8 cellular contexts compared by ENCODE assay signal in the genomic region with DNA sequence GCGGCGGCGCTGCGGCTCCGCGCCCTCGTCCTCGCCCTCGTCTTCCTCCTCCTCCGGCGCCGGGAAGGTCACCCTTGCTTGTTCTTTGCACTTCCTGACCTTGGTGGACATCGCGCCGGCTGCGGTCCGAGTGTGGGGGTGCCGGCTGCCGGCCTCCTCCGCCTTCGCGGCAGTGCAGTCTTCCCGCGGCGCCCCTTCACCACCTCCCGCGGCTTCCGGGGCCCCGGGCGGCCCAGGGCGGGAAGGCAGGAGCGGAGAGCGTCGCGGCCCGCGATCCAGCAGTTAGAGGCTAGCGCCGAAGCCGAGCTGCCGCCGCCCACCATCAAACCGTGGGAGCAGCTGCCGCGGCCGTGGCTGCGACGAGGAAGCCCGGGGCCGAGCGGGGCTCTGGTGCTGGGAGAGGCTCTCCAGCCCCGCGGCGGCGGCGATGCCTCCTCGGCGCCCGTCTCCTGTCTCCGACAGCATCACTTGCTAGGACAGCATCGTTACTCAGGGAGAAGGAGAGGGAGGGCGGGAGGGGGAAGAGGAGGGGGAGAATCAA. TPM values are rescaled to one million over a fixed set of nuclear protein-coding genes. Genes with fewer than 3 reads are reported as not detected.
DNase-seq lines count a peak whose midpoint lies in the region; ATAC-seq, FAIRE-seq and TF ChIP-seq lines count a peak whose summit lies in the region.

A gene (minus strand): TSS at position 491 of the 541 bp plus-strand sequence. CDS start 380 bp downstream, at position 111.

- peak; percentile 47 for FAIRE-seq in GM12891 (lab: Jason Lieb, UNC)

- H3K9ac ChIP-seq in skeletal muscle satellite cell (ENCODE audit: low read depth, low read length), result peak within 1 kb of the TSS; percentile 53

- TF ChIP-seq POLR2A in GM12891 (IDR thresholded peaks at IDR 0.05; ENCODE audit: low read depth, low read length), result no peak

- H3K27ac ChIP-seq in SJSA1, result no peak within 1 kb of the TSS

- ATAC-seq in HG02678 (IDR thresholded peaks at IDR 0.05; ENCODE audit: unreplicated experiment) (peak; percentile 34), HG03108 (IDR thresholded peaks at IDR 0.05; ENCODE audit: unreplicated experiment) (no peak)

- H3K9me3 ChIP-seq in SJSA1 (replicated peaks) (no peaks in the 10 kb centered on the region), skeletal muscle satellite cell (replicated peaks; ENCODE audit: low read length) (no peaks in the 10 kb centered on the region)

- DNase-seq in GM12891 (ENCODE audit: insufficient read length, low spot score) (peak; percentile 30), SJSA1 (ENCODE audit: low read depth in 1 of 2, low spot score in 2 of 2) (peak in 1 of 2 experiments; percentile 41), astrocyte of the hippocampus (ENCODE audit: low read depth, low spot score) (peak; percentile 69), cerebellar nuclear complex (lab: John Stamatoyannopoulos, UW) (no peak)

- peaks cover 37% of the 10 kb centered on the region for H3K27me3 ChIP-seq in SJSA1 (replicated peaks)
- no peaks in the 10 kb centered on the region for H3K27me3 ChIP-seq in skeletal muscle satellite cell (ENCODE audit: control insufficient read depth, insufficient read depth, low read length)

- H3K4me1 ChIP-seq in SJSA1 (replicated peaks), result peaks cover 19% of the 10 kb centered on the region
- peaks cover 3% of the 10 kb centered on the region for H3K4me1 ChIP-seq in skeletal muscle satellite cell (ENCODE audit: control insufficient read depth, insufficient read depth, low read length)

- peak within 1 kb of the TSS; percentile 85 for H3K4me2 ChIP-seq in skeletal muscle satellite cell (ENCODE audit: low read length)

- no peaks in the 10 kb centered on the region for H3K36me3 ChIP-seq in SJSA1
- no peaks in the 10 kb centered on the region for H3K36me3 ChIP-seq in skeletal muscle satellite cell (ENCODE audit: insufficient read depth, low read length)

- H3K4me3 ChIP-seq in SJSA1 (peak within 1 kb of the TSS; percentile 55), iPS-11a (ENCODE audit: low read depth, low read length) (peak within 1 kb of the TSS; percentile 47), skeletal muscle satellite cell (ENCODE audit: low read length) (peak within 1 kb of the TSS; percentile 70)

TF ChIP-seq in GM12891, 5 proteins besides CTCF, POLR2A, EP300 and RAD21:
- TF ChIP-seq POLR2AphosphoS5 (IDR thresholded peaks at IDR 0.05; ENCODE audit: low read depth, low read length) (no peak), PAX5 (IDR thresholded peaks at IDR 0.05; ENCODE audit: insufficient read depth, low read length, severe bottlenecking) (no peak), SPI1 (IDR thresholded peaks at IDR 0.05; ENCODE audit: low read depth, low read length) (no peak), TAF1 (IDR thresholded peaks at IDR 0.05; ENCODE audit: low read depth, low read length) (no peak), POU2F2 (IDR thresholded peaks at IDR 0.05; ENCODE audit: low read depth, low read length) (no peak)

RNA-seq across cellular contexts. Expression of the gene that starts here (rescaled TPM):
- not detected for polyA plus RNA-seq in GM12891 (2012; ENCODE audit: low read depth, missing spikeins)
- total RNA-seq in SJSA1 (2014; rRNA removed; shearing (Covaris generic)), result 1.3 and 3.3 TPM in 2 replicates
- total RNA-seq in skeletal muscle satellite cell (2012; rRNA removed), result under 0.01 TPM in 1 of 2 replicates, not detected in the other

Comparison
In these comparisons a context has a peak if more than half of its experiments do, and no peak if none do; other contexts are left out.
1. DNase-seq: peak in GM12891 (single experiment) and astrocyte of the hippocampus (single experiment); none in cerebellar nuclear complex (0 of 2).
2. Peak in every context shown above with its lines, with median percentiles within 50 percentile points of each other: H3K4me3 ChIP-seq.